In genomic region chr19:47105874-47106273, GRCh38 we compare ENCODE assay signal across 10 cellular contexts. TPM values are rescaled to one million over a fixed set of nuclear protein-coding genes. Genes with fewer than 3 reads are reported as not detected.
DNase-seq lines count a peak whose midpoint lies in the region; TF ChIP-seq lines count a peak whose summit lies in the region.
"Had no signal": no experiment of that assay in that cellular context is flagged by ENCODE, and none has a peak within 500 bp of the region (broad histone marks: within the 10 kb centered on the region; RNA-seq: fewer than 3 reads in every experiment).

No MANE protein-coding gene starts in this region.

- H3K4me1 Mint-ChIP-seq in activated naive CD4-positive, alpha-beta T cell treated with anti-CD3 and anti-CD28 coated beads, Interleukin-2, amount 10 ng/mL, durations not matched to agents 7 days and 5 days: peaks cover 67% of the 10 kb centered on the region
- H3K4me1 Mint-ChIP-seq in activated naive CD8-positive, alpha-beta T cell treated with anti-CD3 and anti-CD28 coated beads for 36 hours: peaks cover 63% of the 10 kb centered on the region
- H3K4me1 Mint-ChIP-seq in mesothelial cell of epicardium: peaks cover 59% of the 10 kb centered on the region

- no peak for TF ChIP-seq CTCF in mesothelial cell of epicardium (IDR thresholded peaks at IDR 0.05; ENCODE audit: unreplicated experiment)

- in situ Hi-C loops in ACHN (cut with HindIII; ENCODE audit: low pct_ligation_motif_present, low pct_unique_long_range_greater_than_20kb, low sequenced_read_pairs): no loop called here

- no peak overlapping the region for H3K4me3 Mint-ChIP-seq in activated naive CD4-positive, alpha-beta T cell treated with anti-CD3 and anti-CD28 coated beads, Interleukin-2, amount 10 ng/mL, durations not matched to agents 7 days and 5 days
- H3K4me3 Mint-ChIP-seq in activated naive CD8-positive, alpha-beta T cell treated with anti-CD3 and anti-CD28 coated beads for 36 hours: no peak overlapping the region
- H3K4me3 Mint-ChIP-seq in mesothelial cell of epicardium: no peak overlapping the region

- H3K27me3 Mint-ChIP-seq in activated naive CD4-positive, alpha-beta T cell treated with anti-CD3 and anti-CD28 coated beads, Interleukin-2, amount 10 ng/mL, durations not matched to agents 7 days and 5 days: no peaks in the 10 kb centered on the region
- no peaks in the 10 kb centered on the region for H3K27me3 Mint-ChIP-seq in activated naive CD8-positive, alpha-beta T cell treated with anti-CD3 and anti-CD28 coated beads for 36 hours
- H3K27me3 Mint-ChIP-seq in mesothelial cell of epicardium (ENCODE audit: low read depth): no peaks in the 10 kb centered on the region

- no peaks in the 10 kb centered on the region for H3K9me3 Mint-ChIP-seq in activated naive CD4-positive, alpha-beta T cell treated with anti-CD3 and anti-CD28 coated beads, Interleukin-2, amount 10 ng/mL, durations not matched to agents 7 days and 5 days
- no peaks in the 10 kb centered on the region for H3K9me3 Mint-ChIP-seq in activated naive CD8-positive, alpha-beta T cell treated with anti-CD3 and anti-CD28 coated beads for 36 hours
- no peaks in the 10 kb centered on the region for H3K9me3 Mint-ChIP-seq in mesothelial cell of epicardium

- no peak for DNase-seq in activated naive CD4-positive, alpha-beta T cell treated with anti-CD3 and anti-CD28 coated beads, Interleukin-2, amount 10 ng/mL, durations not matched to agents 7 days and 5 days
- no peak for DNase-seq in activated naive CD4-positive, alpha-beta T cell treated with anti-CD3 and anti-CD28 coated beads, Interleukin-2, amount 50 U/mL, for 16 hours
- DNase-seq in activated naive CD8-positive, alpha-beta T cell treated with anti-CD3 and anti-CD28 coated beads for 36 hours: no peak
- no peak for DNase-seq in mesothelial cell of epicardium (ENCODE audit: low spot score in 2 of 2, unreplicated experiment in 2 of 2)
- DNase-seq in Ammon's horn (ENCODE audit: low spot score): no peak
- no peak for DNase-seq in ACHN
- DNase-seq in stimulated activated CD8-positive, alpha-beta memory T cell treated with anti-CD3 and anti-CD28 coated beads, Interleukin-4, amount 100 ng/mL, for 48 hours: no peak
- DNase-seq: erythroblast, ovary had no signal

- peak overlapping the region; percentile 73 for H3K27ac ChIP-seq in temporal lobe (ENCODE audit: low read depth, low read length)
- H3K27ac ChIP-seq: ovary had no signal

- peaks cover 58% of the 10 kb centered on the region for H3K36me3 Mint-ChIP-seq in activated naive CD4-positive, alpha-beta T cell treated with anti-CD3 and anti-CD28 coated beads, Interleukin-2, amount 10 ng/mL, durations not matched to agents 7 days and 5 days
- H3K36me3 Mint-ChIP-seq in activated naive CD8-positive, alpha-beta T cell treated with anti-CD3 and anti-CD28 coated beads for 36 hours: peaks cover 54% of the 10 kb centered on the region
- peaks cover 1% of the 10 kb centered on the region for H3K36me3 Mint-ChIP-seq in mesothelial cell of epicardium

- peak overlapping the region; percentile 100 for H3K27ac Mint-ChIP-seq in activated naive CD4-positive, alpha-beta T cell treated with anti-CD3 and anti-CD28 coated beads, Interleukin-2, amount 10 ng/mL, durations not matched to agents 7 days and 5 days
- peak overlapping the region; percentile 97 for H3K27ac Mint-ChIP-seq in activated naive CD8-positive, alpha-beta T cell treated with anti-CD3 and anti-CD28 coated beads for 36 hours
- peak overlapping the region; percentile 18 for H3K27ac Mint-ChIP-seq in mesothelial cell of epicardium

- CTCF ChIA-PET in activated naive CD4-positive, alpha-beta T cell treated with anti-CD3 and anti-CD28 coated beads, Interleukin-2, amount 10 ng/mL, durations not matched to agents 7 days and 5 days (lab: Charles Lee): interaction anchor here (1.7 to 2.3 kb wide), 2 partner anchors 11 to 26 kb away, joined by 8 read pairs; no protein-coding TSS in a partner anchor

RNA-seq across cellular contexts. Expression of gene ZC3H4, which starts 7.7 kb away (rescaled TPM):
- total RNA-seq in activated naive CD8-positive, alpha-beta T cell treated with anti-CD3 and anti-CD28 coated beads for 36 hours: 100 to 1,000 TPM; 103 to 110 TPM
- total RNA-seq in mesothelial cell of epicardium (65.3 to 68.7 TPM (median 67.9 TPM) in 3 replicates), temporal lobe (14.0 TPM)

RNA-seq across cellular contexts. Expression of gene SAE1, which starts 24.8 kb away (rescaled TPM):
- total RNA-seq in activated naive CD8-positive, alpha-beta T cell treated with anti-CD3 and anti-CD28 coated beads for 36 hours: 100 to 1,000 TPM; 141 to 149 TPM
- 137 to 141 TPM (median 138 TPM) in 3 replicates for total RNA-seq in mesothelial cell of epicardium
- 73.5 TPM for total RNA-seq in temporal lobe

RNA-seq across cellular contexts. Expression of gene TMEM160, which starts 57.5 kb away (rescaled TPM):
- total RNA-seq in activated naive CD8-positive, alpha-beta T cell treated with anti-CD3 and anti-CD28 coated beads for 36 hours: 10 to 100 TPM; 48.9 to 49.2 TPM
- 35.4 to 38.1 TPM (median 36.2 TPM) in 3 replicates for total RNA-seq in mesothelial cell of epicardium
- total RNA-seq in temporal lobe: 17.9 TPM

Comparison
In these comparisons a context has a peak if more than half of its experiments do, and no peak if none do; other contexts are left out.
1. H3K27ac Mint-ChIP-seq: peak in every context shown above with its lines; median percentile 100 in activated naive CD4-positive, alpha-beta T cell treated with anti-CD3 and anti-CD28 coated beads, Interleukin-2, amount 10 ng/mL, durations not matched to agents 7 days and 5 days; 97 in activated naive CD8-positive, alpha-beta T cell treated with anti-CD3 and anti-CD28 coated beads for 36 hours; 18 in mesothelial cell of epicardium.